In genomic region chr9:129814432-129815223, GRCh38 we compare ENCODE assay signal across 1 cellular context.
TF ChIP-seq lines count a peak whose summit lies in the region.

No MANE protein-coding gene starts in this region.

TF ChIP-seq in K562, 482 proteins besides CTCF, POLR2A, EP300 and RAD21 (continued from another document):
- TF ChIP-seq IRF1 (CRISPR knock-in tag; IDR thresholded peaks at IDR 0.05; ENCODE audit: borderline replicate concordance) (no peak), POLR2G (IDR thresholded peaks at IDR 0.05; ENCODE audit: low read depth, low read length) (peak; percentile 67)
